Comparison of ENCODE assay signal across 9 cellular contexts in genomic region chr6:16043171-16044142, GRCh38.
DNase-seq lines count a peak whose midpoint lies in the region; ATAC-seq and FAIRE-seq lines count a peak whose summit lies in the region.
"Had no signal": no experiment of that assay in that cellular context is flagged by ENCODE, and none has a peak within 500 bp of the region (broad histone marks: within the 10 kb centered on the region; RNA-seq: fewer than 3 reads in every experiment).

No MANE protein-coding gene starts in this region.

- no peak overlapping the region for H3K27ac ChIP-seq in small intestine (ENCODE audit: low read depth in 1 of 2, low read length in 1 of 2)
- no peak overlapping the region for H3K27ac ChIP-seq in trophoblast cell (ENCODE audit: low read depth, low read length)

- no peak overlapping the region for H4K8ac ChIP-seq in trophoblast cell (ENCODE audit: low read depth, low read length)

- H2BK5ac ChIP-seq in trophoblast cell (ENCODE audit: low read depth, low read length, poor library complexity) = no peak overlapping the region

- H3K4me3 ChIP-seq in small intestine (ENCODE audit: low read depth in 1 of 2, low read length in 2 of 2) (no peak overlapping the region), trophoblast cell (ENCODE audit: low read depth, low read length) (no peak overlapping the region)

- H3K9me3 ChIP-seq in small intestine (ENCODE audit: control insufficient read depth, low read depth) = no peaks in the 10 kb centered on the region
- peaks cover 10% of the 10 kb centered on the region for H3K9me3 ChIP-seq in trophoblast cell (ENCODE audit: insufficient read depth, low read depth, low read length)

- no peak overlapping the region for H2AFZ ChIP-seq in trophoblast cell (ENCODE audit: insufficient read depth, low read length, poor library complexity)

- H3K4ac ChIP-seq in trophoblast cell (ENCODE audit: low read depth, low read length) = no peak overlapping the region

- no peak overlapping the region for H3K23ac ChIP-seq in trophoblast cell (ENCODE audit: low read length)

- H2BK120ac ChIP-seq in trophoblast cell (ENCODE audit: insufficient read depth, low read length, poor library complexity) = no peak overlapping the region

- H3K4me1 ChIP-seq in small intestine (ENCODE audit: control insufficient read depth in 2 of 2, insufficient read depth in 1 of 2, low read depth in 1 of 2, low read length in 1 of 2) = no peaks in the 10 kb centered on the region
- no peaks in the 10 kb centered on the region for H3K4me1 ChIP-seq in trophoblast cell (ENCODE audit: control insufficient read depth in 1 of 2, insufficient read depth in 2 of 2, low read length in 2 of 2)

- 80 to 87% (median 86%) methylated on average over 5 of the region's 5 CpGs for WGBS in small intestine, 3 donors
- WGBS in trophoblast cell (ENCODE audit: extremely low coverage, insufficient coverage, insufficient read length) = no CpG with 5 or more reads among the region's 5 CpGs

- no peak overlapping the region for H2BK12ac ChIP-seq in trophoblast cell (ENCODE audit: low read length)

- no peaks in the 10 kb centered on the region for H3K79me1 ChIP-seq in trophoblast cell (ENCODE audit: low read length)

- no peak overlapping the region for H4K91ac ChIP-seq in trophoblast cell (ENCODE audit: low read depth, low read length)

- peak; percentile 25 for DNase-seq in NAMALWA (ENCODE audit: low spot score)
- peak; percentile 27 for DNase-seq in putamen (ENCODE audit: low spot score)
- DNase-seq in small intestine = no peak
- DNase-seq in NCI-H187 treated with DMSO at 0.1 percent for 48 hours (lab: John Stamatoyannopoulos, UW) = no peak
- no peak for DNase-seq in trophoblast cell
- DNase-seq: DMS79 had no signal

- H3K36me3 ChIP-seq in small intestine (ENCODE audit: control insufficient read depth in 2 of 2, insufficient read depth in 2 of 2, low read length in 2 of 2) (no peaks in the 10 kb centered on the region), trophoblast cell (ENCODE audit: control insufficient read depth in 1 of 2, insufficient read depth in 2 of 2, low read length in 2 of 2) (no peaks in the 10 kb centered on the region)

- no peak for FAIRE-seq in small intestine (lab: Jason Lieb, UNC)
- FAIRE-seq: TTC549 had no signal

- no peak overlapping the region for H3K14ac ChIP-seq in trophoblast cell (ENCODE audit: low read length)

- no peaks in the 10 kb centered on the region for H3K79me2 ChIP-seq in trophoblast cell (ENCODE audit: control insufficient read depth, insufficient read depth, low read length, poor library complexity)

- H3K18ac ChIP-seq in trophoblast cell (ENCODE audit: low read length) = no peak overlapping the region

- H3K27me3 ChIP-seq in small intestine (ENCODE audit: control insufficient read depth in 2 of 2, insufficient read depth in 2 of 2, low read length in 2 of 2) (no peaks in the 10 kb centered on the region), trophoblast cell (ENCODE audit: insufficient read depth, low read length) (no peaks in the 10 kb centered on the region)

- no peak overlapping the region for H3K4me2 ChIP-seq in trophoblast cell (ENCODE audit: low read length)

- no peak overlapping the region for H3K9ac ChIP-seq in trophoblast cell (ENCODE audit: low read length)

- H2AK5ac ChIP-seq in trophoblast cell (ENCODE audit: low read length) = no peak overlapping the region

- ATAC-seq in GM18909 (IDR thresholded peaks at IDR 0.05; ENCODE audit: poor library complexity, unreplicated experiment) (peak; percentile 67), HG02588 (IDR thresholded peaks at IDR 0.05; ENCODE audit: unreplicated experiment) (peak; percentile 48)

- H4K12ac ChIP-seq in trophoblast cell (ENCODE audit: low read depth, low read length) = no peak overlapping the region

Comparison
In these comparisons a context has a peak if more than half of its experiments do, and no peak if none do; other contexts are left out.
1. DNase-seq: peak in NAMALWA (single experiment) and putamen (single experiment); none in small intestine (single experiment), NCI-H187 treated with DMSO at 0.1 percent for 48 hours (single experiment) and trophoblast cell (0 of 2).